Comparison of ENCODE assay signal across 1 cellular context in genomic region chr15:92903956-92904831, GRCh38.
A peak's percentile ranks its signal among the peaks of the same experiment; 100 is the strongest.
TF ChIP-seq lines count a peak whose summit lies in the region.

No MANE protein-coding gene starts in this region.

TF ChIP-seq in K562, 482 proteins besides CTCF, POLR2A, EP300 and RAD21 (continued from another document):
- TF ChIP-seq, protein P1, sequence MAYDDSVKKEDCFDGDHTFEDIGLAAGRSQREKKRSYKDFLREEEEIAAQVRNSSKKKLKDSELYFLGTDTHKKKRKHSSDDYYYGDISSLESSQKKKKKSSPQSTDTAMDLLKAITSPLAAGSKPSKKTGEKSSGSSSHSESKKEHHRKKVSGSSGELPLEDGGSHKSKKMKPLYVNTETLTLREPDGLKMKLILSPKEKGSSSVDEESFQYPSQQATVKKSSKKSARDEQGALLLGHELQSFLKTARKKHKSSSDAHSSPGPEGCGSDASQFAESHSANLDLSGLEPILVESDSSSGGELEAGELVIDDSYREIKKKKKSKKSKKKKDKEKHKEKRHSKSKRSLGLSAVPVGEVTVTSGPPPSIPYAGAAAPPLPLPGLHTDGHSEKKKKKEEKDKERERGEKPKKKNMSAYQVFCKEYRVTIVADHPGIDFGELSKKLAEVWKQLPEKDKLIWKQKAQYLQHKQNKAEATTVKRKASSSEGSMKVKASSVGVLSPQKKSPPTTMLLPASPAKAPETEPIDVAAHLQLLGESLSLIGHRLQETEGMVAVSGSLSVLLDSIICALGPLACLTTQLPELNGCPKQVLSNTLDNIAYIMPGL (CRISPR knock-in tag; IDR thresholded peaks at IDR 0.05) = no peak; the same call in 1 of the 2 replicates
- no peak for TF ChIP-seq SIN3B (IDR thresholded peaks at IDR 0.05; ENCODE audit: low read depth)
- TF ChIP-seq ZNF316 (IDR thresholded peaks at IDR 0.05) = no peak
- peak; percentile 79 for TF ChIP-seq ELF1 (tag; IDR thresholded peaks at IDR 0.05)
- TF ChIP-seq U2AF2 (optimal IDR thresholded peaks at IDR 0.05; ENCODE audit: low read depth, low read length) = no peak
- no peak for TF ChIP-seq ZNF143 (CRISPR knock-in tag; IDR thresholded peaks at IDR 0.05)
- TF ChIP-seq TRIM28 (IDR thresholded peaks at IDR 0.05) = no peak
- no peak for TF ChIP-seq LARP7 (IDR thresholded peaks at IDR 0.05)
- TF ChIP-seq FOXJ3 (CRISPR knock-in tag; IDR thresholded peaks at IDR 0.05) = no peak
- no peak for TF ChIP-seq BRF1 (IDR thresholded peaks at IDR 0.05; ENCODE audit: borderline replicate concordance, extremely low read depth, insufficient read length)
- no peak for TF ChIP-seq CBFA2T2 (conservative IDR thresholded peaks at IDR 0.05)
- TF ChIP-seq PKNOX1 (IDR thresholded peaks at IDR 0.05) = peak; percentile 84
- TF ChIP-seq FOS (IDR thresholded peaks at IDR 0.05; ENCODE audit: extremely low read depth, insufficient read length) = peak; percentile 55
- TF ChIP-seq C11orf30 (IDR thresholded peaks at IDR 0.05; ENCODE audit: low read depth) = peak; percentile 40
- peak; percentile 95 for TF ChIP-seq POLR2AphosphoS5 (IDR thresholded peaks at IDR 0.05; ENCODE audit: control insufficient read depth, insufficient read depth, low read depth, low read length)
- no peak for TF ChIP-seq ZNF785 (CRISPR knock-in tag; IDR thresholded peaks at IDR 0.05)
- no peak; the same call in 1 of the 2 replicates for TF ChIP-seq TGIF2 (CRISPR knock-in tag; IDR thresholded peaks at IDR 0.05)
- TF ChIP-seq BHLHE40 (IDR thresholded peaks at IDR 0.05; ENCODE audit: low read length) = peak; percentile 75
- peak; percentile 96 for TF ChIP-seq RFX5 (IDR thresholded peaks at IDR 0.05; ENCODE audit: low read depth, low read length)
- peak; percentile 81 for TF ChIP-seq RB1 (IDR thresholded peaks at IDR 0.05; ENCODE audit: low read depth)
- no peak for TF ChIP-seq ZNF232 (CRISPR knock-in tag; IDR thresholded peaks at IDR 0.05)
- TF ChIP-seq PURB (CRISPR knock-in tag; IDR thresholded peaks at IDR 0.05; ENCODE audit: low read depth) = no peak
- no peak for TF ChIP-seq HIVEP1 (CRISPR knock-in tag; IDR thresholded peaks at IDR 0.05)
- TF ChIP-seq ZC3H8 (IDR thresholded peaks at IDR 0.05) = no peak
- TF ChIP-seq HLTF (IDR thresholded peaks at IDR 0.05) = no peak
- TF ChIP-seq TCF7 (IDR thresholded peaks at IDR 0.05; ENCODE audit: borderline replicate concordance) = peak; percentile 94
- no peak for TF ChIP-seq POLR3G (IDR thresholded peaks at IDR 0.05; ENCODE audit: extremely low read depth, insufficient read length, insufficient replicate concordance)
- TF ChIP-seq ZBTB8A (IDR thresholded peaks at IDR 0.05; ENCODE audit: partially characterized antibody) = no peak
- peak; percentile 86 for TF ChIP-seq NCOA1 (IDR thresholded peaks at IDR 0.05; ENCODE audit: low read depth)
- no peak for TF ChIP-seq MITF (IDR thresholded peaks at IDR 0.05)
- TF ChIP-seq ARID2 (IDR thresholded peaks at IDR 0.05) = no peak
- TF ChIP-seq ZNF589 (CRISPR knock-in tag; IDR thresholded peaks at IDR 0.05; ENCODE audit: low read depth) = peak; percentile 93
- no peak for TF ChIP-seq CBX8 (IDR thresholded peaks at IDR 0.05; ENCODE audit: borderline replicate concordance, extremely low read depth, low read depth, low read length, poor library complexity, severe bottlenecking)
- no peak for TF ChIP-seq MIER1 (IDR thresholded peaks at IDR 0.05; ENCODE audit: low read depth)
- TF ChIP-seq, protein P2, sequence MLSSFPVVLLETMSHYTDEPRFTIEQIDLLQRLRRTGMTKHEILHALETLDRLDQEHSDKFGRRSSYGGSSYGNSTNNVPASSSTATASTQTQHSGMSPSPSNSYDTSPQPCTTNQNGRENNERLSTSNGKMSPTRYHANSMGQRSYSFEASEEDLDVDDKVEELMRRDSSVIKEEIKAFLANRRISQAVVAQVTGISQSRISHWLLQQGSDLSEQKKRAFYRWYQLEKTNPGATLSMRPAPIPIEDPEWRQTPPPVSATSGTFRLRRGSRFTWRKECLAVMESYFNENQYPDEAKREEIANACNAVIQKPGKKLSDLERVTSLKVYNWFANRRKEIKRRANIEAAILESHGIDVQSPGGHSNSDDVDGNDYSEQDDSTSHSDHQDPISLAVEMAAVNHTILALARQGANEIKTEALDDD (IDR thresholded peaks at IDR 0.05) = no peak
- TF ChIP-seq, protein P3, sequence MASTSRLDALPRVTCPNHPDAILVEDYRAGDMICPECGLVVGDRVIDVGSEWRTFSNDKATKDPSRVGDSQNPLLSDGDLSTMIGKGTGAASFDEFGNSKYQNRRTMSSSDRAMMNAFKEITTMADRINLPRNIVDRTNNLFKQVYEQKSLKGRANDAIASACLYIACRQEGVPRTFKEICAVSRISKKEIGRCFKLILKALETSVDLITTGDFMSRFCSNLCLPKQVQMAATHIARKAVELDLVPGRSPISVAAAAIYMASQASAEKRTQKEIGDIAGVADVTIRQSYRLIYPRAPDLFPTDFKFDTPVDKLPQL (IDR thresholded peaks at IDR 0.05; ENCODE audit: extremely low read depth, insufficient read length) = no peak
- no peak for TF ChIP-seq ZNF146 (CRISPR knock-in tag; IDR thresholded peaks at IDR 0.05; ENCODE audit: unreplicated experiment)
- TF ChIP-seq FUS (optimal IDR thresholded peaks at IDR 0.05; ENCODE audit: low read depth, low read length) = no peak
- TF ChIP-seq POLR2G (IDR thresholded peaks at IDR 0.05; ENCODE audit: low read depth, low read length) = peak; percentile 98
- TF ChIP-seq POLR2B (IDR thresholded peaks at IDR 0.05; ENCODE audit: low read depth, partially characterized antibody) = peak; percentile 89
- TF ChIP-seq, protein P4, sequence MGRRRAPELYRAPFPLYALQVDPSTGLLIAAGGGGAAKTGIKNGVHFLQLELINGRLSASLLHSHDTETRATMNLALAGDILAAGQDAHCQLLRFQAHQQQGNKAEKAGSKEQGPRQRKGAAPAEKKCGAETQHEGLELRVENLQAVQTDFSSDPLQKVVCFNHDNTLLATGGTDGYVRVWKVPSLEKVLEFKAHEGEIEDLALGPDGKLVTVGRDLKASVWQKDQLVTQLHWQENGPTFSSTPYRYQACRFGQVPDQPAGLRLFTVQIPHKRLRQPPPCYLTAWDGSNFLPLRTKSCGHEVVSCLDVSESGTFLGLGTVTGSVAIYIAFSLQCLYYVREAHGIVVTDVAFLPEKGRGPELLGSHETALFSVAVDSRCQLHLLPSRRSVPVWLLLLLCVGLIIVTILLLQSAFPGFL (CRISPR knock-in tag; IDR thresholded peaks at IDR 0.05) = no peak
- TF ChIP-seq PRDM10 (IDR thresholded peaks at IDR 0.05; ENCODE audit: partially characterized antibody) = peak; percentile 73
- TF ChIP-seq XRCC4 (IDR thresholded peaks at IDR 0.05; ENCODE audit: extremely low read depth, insufficient read depth, insufficient read length) = no peak
- no peak for TF ChIP-seq SMARCA4 (IDR thresholded peaks at IDR 0.05)
- peak; percentile 92 for TF ChIP-seq CHD1 (IDR thresholded peaks at IDR 0.05; ENCODE audit: low read length)
- no peak for TF ChIP-seq CBX2 (IDR thresholded peaks at IDR 0.05; ENCODE audit: insufficient read depth, low read length, poor library complexity, severe bottlenecking)
- peak in 1 of 2 experiments; percentile 67; a peak in 2 of 3 replicates for TF ChIP-seq CBX3 (IDR thresholded peaks at IDR 0.05; ENCODE audit: borderline replicate concordance in 1 of 2, low read length in 2 of 2)
- TF ChIP-seq PHTF2 (CRISPR knock-in tag; IDR thresholded peaks at IDR 0.05) = peak; percentile 61; the same call in 1 of the 2 replicates
- TF ChIP-seq, protein P5, sequence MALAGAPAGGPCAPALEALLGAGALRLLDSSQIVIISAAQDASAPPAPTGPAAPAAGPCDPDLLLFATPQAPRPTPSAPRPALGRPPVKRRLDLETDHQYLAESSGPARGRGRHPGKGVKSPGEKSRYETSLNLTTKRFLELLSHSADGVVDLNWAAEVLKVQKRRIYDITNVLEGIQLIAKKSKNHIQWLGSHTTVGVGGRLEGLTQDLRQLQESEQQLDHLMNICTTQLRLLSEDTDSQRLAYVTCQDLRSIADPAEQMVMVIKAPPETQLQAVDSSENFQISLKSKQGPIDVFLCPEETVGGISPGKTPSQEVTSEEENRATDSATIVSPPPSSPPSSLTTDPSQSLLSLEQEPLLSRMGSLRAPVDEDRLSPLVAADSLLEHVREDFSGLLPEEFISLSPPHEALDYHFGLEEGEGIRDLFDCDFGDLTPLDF (CRISPR knock-in tag; IDR thresholded peaks at IDR 0.05) = no peak; the same call in 1 of the 2 replicates
- TF ChIP-seq PHF21A (IDR thresholded peaks at IDR 0.05; ENCODE audit: borderline replicate concordance, low read depth) = no peak
- no peak for TF ChIP-seq PHB2 (IDR thresholded peaks at IDR 0.05; ENCODE audit: low read depth)
- TF ChIP-seq IRF1 (CRISPR knock-in tag; IDR thresholded peaks at IDR 0.05; ENCODE audit: borderline replicate concordance) = no peak
- 0 out of 2 replicates have a peak, but pooled peaks have one; percentile 69 for TF ChIP-seq ZNF830 (CRISPR knock-in tag; IDR thresholded peaks at IDR 0.05)
- peak; percentile 78; the same call in 1 of the 2 replicates for TF ChIP-seq CAMTA2 (CRISPR knock-in tag; conservative IDR thresholded peaks at IDR 0.05)
- no peak for TF ChIP-seq ZNF717 (CRISPR knock-in tag; IDR thresholded peaks at IDR 0.05)
- peak; percentile 81 for TF ChIP-seq SAP30 (IDR thresholded peaks at IDR 0.05; ENCODE audit: borderline replicate concordance, insufficient read depth, low read depth, low read length, poor library complexity, severe bottlenecking)
- TF ChIP-seq ZNF175 (CRISPR knock-in tag; IDR thresholded peaks at IDR 0.05; ENCODE audit: low read depth) = peak; percentile 96
- no peak for TF ChIP-seq HSF4 (CRISPR knock-in tag; IDR thresholded peaks at IDR 0.05; ENCODE audit: borderline replicate concordance)
- peak; percentile 100 for TF ChIP-seq CCNT2 (IDR thresholded peaks at IDR 0.05; ENCODE audit: borderline replicate concordance, extremely low read depth, insufficient read length, low read depth, low read length)
- 0 out of 2 replicates have a peak, but pooled peaks have one; percentile 20 for TF ChIP-seq TCFL5 (CRISPR knock-in tag; conservative IDR thresholded peaks at IDR 0.05)
